ENCODE assay signal across 9 cellular contexts in genomic region chr4:140135529-140136021, GRCh38. TPM values are rescaled to one million over a fixed set of nuclear protein-coding genes. Genes with fewer than 3 reads are reported as not detected.
DNase-seq lines count a peak whose midpoint lies in the region; TF ChIP-seq lines count a peak whose summit lies in the region.
"Had no signal": no experiment of that assay in that cellular context is flagged by ENCODE, and none has a peak within 500 bp of the region (broad histone marks: within the 10 kb centered on the region; RNA-seq: fewer than 3 reads in every experiment).

No MANE protein-coding gene starts in this region.

- peaks cover 7% of the 10 kb centered on the region for H3K36me3 Mint-ChIP-seq in endodermal cell (ENCODE audit: low read depth)
- no peaks in the 10 kb centered on the region for H3K36me3 Mint-ChIP-seq in activated CD4-positive, alpha-beta memory T cell treated with anti-CD3 and anti-CD28 coated beads for 36 hours

- no peaks in the 10 kb centered on the region for H3K27me3 ChIP-seq in endodermal cell (ENCODE audit: control insufficient read depth, insufficient read depth, low read length, poor library complexity, severe bottlenecking)
- H3K27me3 ChIP-seq in ovary = no peaks in the 10 kb centered on the region

- H3K9me3 ChIP-seq in endodermal cell (ENCODE audit: control insufficient read depth, low read length) (peaks cover 7% of the 10 kb centered on the region), ovary (no peaks in the 10 kb centered on the region)

- H3K4me3 ChIP-seq in endodermal cell (ENCODE audit: low read length) (no peak overlapping the region), ovary (no peak overlapping the region)

- H3K9ac ChIP-seq in endodermal cell (ENCODE audit: extremely low read depth, low read length, poor library complexity, severe bottlenecking) = no peak overlapping the region

- peak; percentile 56 for DNase-seq in EH (ENCODE audit: low read depth)
- DNase-seq in NCI-H2227 treated with DMSO at 0.1 percent for 48 hours (lab: John Stamatoyannopoulos, UW) = peak; percentile 46
- no peak for DNase-seq in endodermal cell
- DNase-seq in ovary = peak; percentile 76 to 91 (median 80)
- no peak for DNase-seq in SIG-M5 treated with dmso at 0.1 percent for 504 hours (lab: John Stamatoyannopoulos, UW; ENCODE audit: unreplicated experiment)
- DNase-seq in activated CD4-positive, alpha-beta memory T cell treated with anti-CD3 and anti-CD28 coated beads for 36 hours = no peak
- DNase-seq in stimulated activated CD8-positive, alpha-beta memory T cell treated with anti-CD3 and anti-CD28 coated beads, Interleukin-4, amount 100 ng/mL, for 48 hours = no peak
- no peak for DNase-seq in cerebellar nuclear complex (lab: John Stamatoyannopoulos, UW)

- intact Hi-C loops in ovary (cut with DNase I) = loop anchor here in 1 of 4 donors (10.0 kb wide), 1 partner anchor 51 kb away; no protein-coding TSS in a partner anchor
- intact Hi-C loops in activated CD4-positive, alpha-beta memory T cell treated with anti-CD3 and anti-CD28 coated beads for 36 hours (cut with micrococcal nuclease) = no loop called here

- peaks cover 46% of the 10 kb centered on the region for H3K4me1 Mint-ChIP-seq in endodermal cell
- peaks cover 10% of the 10 kb centered on the region for H3K4me1 Mint-ChIP-seq in activated CD4-positive, alpha-beta memory T cell treated with anti-CD3 and anti-CD28 coated beads for 36 hours (ENCODE audit: low read depth)

- peak overlapping the region; percentile 74 for H3K27ac Mint-ChIP-seq in endodermal cell
- H3K27ac Mint-ChIP-seq in activated CD4-positive, alpha-beta memory T cell treated with anti-CD3 and anti-CD28 coated beads for 36 hours = no peak overlapping the region

- H3K27ac ChIP-seq in endodermal cell (ENCODE audit: low read depth, low read length) (peak overlapping the region; percentile 2), ovary (peak overlapping the region in 1 of 2 donors; percentile 46)
- H3K27ac ChIP-seq: VCaP had no signal

- H3K4me1 ChIP-seq in endodermal cell (ENCODE audit: control insufficient read depth, insufficient read depth, low read length) (no peaks in the 10 kb centered on the region), ovary (ENCODE audit: insufficient read depth) (peaks cover 30% of the 10 kb centered on the region)

- no peak for TF ChIP-seq POLR2A in ovary (IDR thresholded peaks at IDR 0.05)

- TF ChIP-seq EP300 in ovary (IDR thresholded peaks at IDR 0.05) = no peak

- TF ChIP-seq CTCF in endodermal cell (conservative IDR thresholded peaks at IDR 0.05) (no peak), ovary (IDR thresholded peaks at IDR 0.05) (no peak)

- CTCF ChIA-PET in activated CD4-positive, alpha-beta memory T cell treated with anti-CD3 and anti-CD28 coated beads for 36 hours (lab: Charles Lee) = no interaction called here

- no peaks in the 10 kb centered on the region for H3K27me3 Mint-ChIP-seq in endodermal cell (ENCODE audit: insufficient read depth)
- H3K27me3 Mint-ChIP-seq in activated CD4-positive, alpha-beta memory T cell treated with anti-CD3 and anti-CD28 coated beads for 36 hours = peaks cover 3% of the 10 kb centered on the region

- H3K9me3 Mint-ChIP-seq in endodermal cell = no peaks in the 10 kb centered on the region
- H3K9me3 Mint-ChIP-seq in activated CD4-positive, alpha-beta memory T cell treated with anti-CD3 and anti-CD28 coated beads for 36 hours = no peaks in the 10 kb centered on the region

- peaks cover 23% of the 10 kb centered on the region for H3K36me3 ChIP-seq in endodermal cell (ENCODE audit: control insufficient read depth, insufficient read depth, low read length)
- H3K36me3 ChIP-seq in ovary = no peaks in the 10 kb centered on the region

- POLR2A ChIA-PET in activated CD4-positive, alpha-beta memory T cell treated with anti-CD3 and anti-CD28 coated beads for 36 hours (lab: Charles Lee) = interaction anchor here (1.0 kb wide), 1 partner anchor 41 kb away, joined by 3 read pairs; no protein-coding TSS in a partner anchor

- H3K4me3 Mint-ChIP-seq in endodermal cell = no peak overlapping the region
- no peak overlapping the region for H3K4me3 Mint-ChIP-seq in activated CD4-positive, alpha-beta memory T cell treated with anti-CD3 and anti-CD28 coated beads for 36 hours

- WGBS in endodermal cell (ENCODE audit: insufficient coverage in 1 of 2, insufficient read length in 1 of 2), 2 experiments = 87 to 90% methylated on average over 4 to 7 of the region's 7 CpGs
- WGBS in ovary, 3 donors = 6 to 13% (median 8%) methylated on average over 7 of the region's 7 CpGs

RNA-seq across cellular contexts. Expression of gene MAML3, which starts 18.4 kb away (rescaled TPM):
- total RNA-seq in endodermal cell (10 to 100 TPM; 29.2 to 32.2 TPM), ovary (10 to 100 TPM; 14.2 to 23.8 (median 17.0) TPM)
- 16.8 TPM for polyA plus RNA-seq in endodermal cell (2013, experiment 1 of 2)
- 15.4 TPM for polyA plus RNA-seq in endodermal cell (2013, experiment 2 of 2)
- 10 to 100 TPM; 11.1 to 11.5 TPM for polyA plus RNA-seq in ovary
- under 1 TPM; 0.51 to 0.76 TPM for total RNA-seq in activated CD4-positive, alpha-beta memory T cell treated with anti-CD3 and anti-CD28 coated beads for 36 hours

Comparison
In these comparisons a context has a peak if more than half of its experiments do, and no peak if none do; other contexts are left out.
1. DNase-seq: peak in EH (single experiment), NCI-H2227 treated with DMSO at 0.1 percent for 48 hours (single experiment) and ovary (5 of 5); none in endodermal cell (single experiment), SIG-M5 treated with dmso at 0.1 percent for 504 hours (single experiment), activated CD4-positive, alpha-beta memory T cell treated with anti-CD3 and anti-CD28 coated beads for 36 hours (single experiment), stimulated activated CD8-positive, alpha-beta memory T cell treated with anti-CD3 and anti-CD28 coated beads, Interleukin-4, amount 100 ng/mL, for 48 hours (single experiment) and cerebellar nuclear complex (0 of 2).
2. RNA of gene MAML3, which starts 18.4 kb away (total RNA-seq): 29.2 to 32.2 TPM in endodermal cell and 14.2 to 23.8 TPM in ovary; 0.51 to 0.76 TPM in activated CD4-positive, alpha-beta memory T cell treated with anti-CD3 and anti-CD28 coated beads for 36 hours; every median in the first group is over 4 times any median in the second.